8 cellular contexts compared by ENCODE assay signal in genomic region chr10:97849101-97849490, GRCh38. TPM values are rescaled to one million over a fixed set of nuclear protein-coding genes. Genes with fewer than 3 reads are reported as not detected.
DNase-seq lines count a peak whose midpoint lies in the region; ATAC-seq, FAIRE-seq and TF ChIP-seq lines count a peak whose summit lies in the region.

No MANE protein-coding gene starts in this region.

- FAIRE-seq in keratinocyte (lab: Jason Lieb, UNC) = peak; percentile 75

- dilution Hi-C loops in keratinocyte (cut with MboI; ENCODE audit: extremely low pct_ligation_motif_present, low sequenced_read_pairs) = no loop called here

- ATAC-seq in HG03196 (IDR thresholded peaks at IDR 0.05; ENCODE audit: unreplicated experiment) = no peak

- H3K4me3 ChIP-seq in BE2C (ENCODE audit: low read depth, low read length) = peak overlapping the region; percentile 59
- peak overlapping the region; percentile 64 for H3K4me3 ChIP-seq in HUES48 (ENCODE audit: low read depth, low read length)
- peak overlapping the region; percentile 57 to 79 (median 67) for H3K4me3 ChIP-seq in keratinocyte (ENCODE audit: control insufficient read depth in 2 of 3, extremely low read depth in 1 of 3, insufficient read depth in 2 of 3, low read depth in 1 of 3, low read length in 3 of 3)

- no peak for TF ChIP-seq CTCF in BE2C (IDR thresholded peaks at IDR 0.05; ENCODE audit: low read depth, low read length)
- no peak for TF ChIP-seq CTCF in keratinocyte (optimal IDR thresholded peaks at IDR 0.05 in 1 of 3, IDR thresholded peaks at IDR 0.05 in 1 of 3, conservative IDR thresholded peaks at IDR 0.05 in 1 of 3; ENCODE audit: extremely low read depth in 1 of 3, insufficient read depth in 2 of 3, low read length in 3 of 3)

- H3K9me3 ChIP-seq in BE2C = no peaks in the 10 kb centered on the region
- no peaks in the 10 kb centered on the region for H3K9me3 ChIP-seq in HUES48 (ENCODE audit: control insufficient read depth, insufficient read depth, low read length)
- no peaks in the 10 kb centered on the region for H3K9me3 ChIP-seq in keratinocyte (ENCODE audit: control insufficient read depth, low read depth, low read length)

- no peak overlapping the region for H3K9ac ChIP-seq in HUES48 (ENCODE audit: low read depth, low read length)
- H3K9ac ChIP-seq in keratinocyte (ENCODE audit: control insufficient read depth, extremely low read depth, insufficient read depth, low read length) = peak overlapping the region; percentile 47

- H3K9me1 ChIP-seq in keratinocyte (ENCODE audit: control insufficient read depth, extremely low read depth, insufficient read depth, low read length) = peaks cover 6% of the 10 kb centered on the region

- H2AFZ ChIP-seq in keratinocyte (ENCODE audit: control insufficient read depth, low read length) = peak overlapping the region; percentile 44

- DNase-seq in BE2C (no peak), SW480 (ENCODE audit: low spot score) (peak; percentile 79), keratinocyte (ENCODE audit: low read depth, low spot score) (no peak), mucosa of gallbladder (ENCODE audit: low spot score) (no peak), OCI-M1 (lab: John Stamatoyannopoulos, UW) (no peak)
- DNase-seq in stimulated activated CD8-positive, alpha-beta memory T cell treated with anti-CD3 and anti-CD28 coated beads, Interleukin-4, amount 100 ng/mL, for 48 hours = no peak

- H3K4me2 ChIP-seq in keratinocyte (ENCODE audit: control insufficient read depth, extremely low read depth, insufficient read depth, low read depth, low read length) = peak overlapping the region; percentile 89

- H4K20me1 ChIP-seq in keratinocyte (ENCODE audit: control insufficient read depth, extremely low read depth, insufficient read depth, low read length) = no peaks in the 10 kb centered on the region

- H3K36me3 ChIP-seq in BE2C (no peaks in the 10 kb centered on the region), HUES48 (ENCODE audit: control insufficient read depth, insufficient read depth, low read length) (no peaks in the 10 kb centered on the region), keratinocyte (ENCODE audit: control insufficient read depth in 2 of 2, extremely low read depth in 1 of 2, insufficient read depth in 2 of 2, low read length in 2 of 2) (no peaks in the 10 kb centered on the region)

- no peak overlapping the region for H3K27ac ChIP-seq in HUES48 (ENCODE audit: low read depth, low read length)
- peak overlapping the region; percentile 26 for H3K27ac ChIP-seq in keratinocyte (ENCODE audit: control insufficient read depth, insufficient read depth, low read length)

- H3K27me3 ChIP-seq in BE2C (peaks cover 7% of the 10 kb centered on the region), HUES48 (ENCODE audit: control insufficient read depth, insufficient read depth, low read length) (peaks cover 32% of the 10 kb centered on the region), keratinocyte (ENCODE audit: control insufficient read depth, extremely low read depth, insufficient read depth, low read length) (no peaks in the 10 kb centered on the region)

- H3K4me1 ChIP-seq in BE2C (no peaks in the 10 kb centered on the region), HUES48 (ENCODE audit: control insufficient read depth, insufficient read depth, low read length) (no peaks in the 10 kb centered on the region), keratinocyte (ENCODE audit: control insufficient read depth, extremely low read depth, insufficient read depth, low read length) (peaks cover 38% of the 10 kb centered on the region)

- H3K79me2 ChIP-seq in keratinocyte (ENCODE audit: control insufficient read depth, insufficient read depth, low read length) = no peaks in the 10 kb centered on the region

RNA-seq across cellular contexts. Expression of gene GOLGA7B, which starts 0.5 kb away (rescaled TPM):
- polyA plus RNA-seq in BE2C (2012; ENCODE audit: insufficient read depth, insufficient read length, low read depth) = 1.2 TPM
- polyA plus RNA-seq in keratinocyte = 3.6 to 6.8 TPM (median 4.9 TPM) in 3 replicates
- 0.94 TPM for polyA plus RNA-seq in keratinocyte (2011; ENCODE audit: low read depth)
- 5.6 and 6.1 TPM in 2 replicates for polyA plus RNA-seq in keratinocyte (2011; cell fraction: cytosol; rRNA removed)
- 8.6 and 9.1 TPM in 2 replicates for polyA plus RNA-seq in keratinocyte (2011; cell fraction: nucleus; rRNA removed)
- polyA plus RNA-seq in keratinocyte (2012; ENCODE audit: low replicate concordance) = 3.3 and 4.7 TPM in 2 replicates
- 8.8 to 18.1 TPM (median 16.5 TPM) in 3 replicates for polyA minus RNA-seq in keratinocyte
- polyA minus RNA-seq in keratinocyte (2011; cell fraction: cytosol; rRNA and poly(A)+ RNA removed) = 3.8 TPM
- 1.4 and 2.2 TPM in 2 replicates for polyA minus RNA-seq in keratinocyte (2011; cell fraction: nucleus; rRNA and poly(A)+ RNA removed)
- total RNA-seq in mucosa of gallbladder = 3.3 TPM
